ENCODE assay signal across 11 cellular contexts in the genomic region with DNA sequence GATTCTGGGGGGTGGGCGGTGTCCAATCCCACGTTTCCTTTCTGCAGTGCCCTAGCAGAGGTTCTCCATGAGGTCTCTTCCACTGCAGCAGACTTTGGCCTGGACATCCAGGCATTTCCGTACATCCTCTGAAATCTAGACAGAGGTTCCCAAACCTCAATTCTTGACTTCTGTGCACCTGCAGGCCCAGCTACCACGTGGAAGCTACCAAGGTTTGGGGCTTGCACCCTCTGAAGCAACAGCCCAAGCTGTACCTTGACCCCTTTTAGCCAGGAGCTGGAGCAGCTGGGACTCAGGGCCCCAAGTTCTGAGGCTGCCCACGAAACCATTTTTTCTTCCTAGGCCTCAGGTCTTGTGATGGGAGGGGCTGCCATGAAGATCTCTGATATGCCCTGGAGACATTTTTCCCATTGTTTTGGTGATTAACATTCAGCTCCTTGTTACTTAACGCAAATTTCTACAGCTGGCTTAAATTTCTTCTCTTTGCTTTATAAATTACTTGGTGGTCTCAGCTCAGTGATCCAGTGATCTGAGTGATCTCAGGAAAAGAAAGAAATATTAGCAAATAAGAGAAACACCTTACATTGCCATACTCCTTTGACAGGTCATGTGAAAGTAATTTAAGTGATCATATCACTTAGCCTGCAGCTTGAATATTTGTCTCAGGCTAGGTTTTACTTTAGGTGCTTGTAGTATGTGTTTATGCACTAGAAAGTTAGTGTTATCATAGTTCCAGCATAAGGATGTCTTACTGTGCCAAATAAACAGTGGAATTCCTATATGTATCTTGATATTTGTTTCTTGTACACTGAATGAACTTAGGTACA. TPM values are rescaled to one million over a fixed set of nuclear protein-coding genes. Genes with fewer than 3 reads are reported as not detected.
DNase-seq lines count a peak whose midpoint lies in the region; ATAC-seq and TF ChIP-seq lines count a peak whose summit lies in the region.
"Had no signal": no experiment of that assay in that cellular context is flagged by ENCODE, and none has a peak within 500 bp of the region (broad histone marks: within the 10 kb centered on the region; RNA-seq: fewer than 3 reads in every experiment).

No MANE protein-coding gene starts in this region.

- POLR2A ChIA-PET in activated B cell treated with CpG ODN at 0.5 μM for 24 hours (lab: Charles Lee) = interaction anchor here (1.9 kb wide), 1 partner anchor 7 kb away, joined by 15 read pairs; the partner anchor contains the start of gene ZNF106

- H3K36me3 Mint-ChIP-seq in activated B cell treated with CpG ODN at 0.5 μM for 24 hours (ENCODE audit: low read depth) (peaks cover 29% of the 10 kb centered on the region), nephron progenitor cell (ENCODE audit: low read depth) (peaks cover 10% of the 10 kb centered on the region)

- TF ChIP-seq CTCF in activated B cell treated with CpG ODN at 0.5 μM for 24 hours (IDR thresholded peaks at IDR 0.05) = no peak
- TF ChIP-seq CTCF in nephron progenitor cell (IDR thresholded peaks at IDR 0.05) = no peak

- H3K4me1 Mint-ChIP-seq in activated B cell treated with CpG ODN at 0.5 μM for 24 hours (peaks cover 92% of the 10 kb centered on the region), nephron progenitor cell (peaks cover 39% of the 10 kb centered on the region)

- intact Hi-C loops in activated B cell treated with CpG ODN at 0.5 μM for 24 hours (cut with micrococcal nuclease) = loop anchor here (10.0 kb wide), 2 partner anchors 426 to 876 kb away; partner anchors contain the start of genes TTBK2, TUBGCP4 and ZSCAN29

- DNase-seq in ELF-1 (ENCODE audit: low read depth, low spot score) = peak; percentile 22
- DNase-seq in activated B cell treated with CpG ODN at 0.5 μM for 24 hours = no peak
- DNase-seq in nephron progenitor cell = no peak
- no peak for DNase-seq in DMS 273 (lab: John Stamatoyannopoulos, UW; ENCODE audit: unreplicated experiment)
- no peak for DNase-seq in stimulated activated CD4-positive, alpha-beta T cell treated with anti-CD3 and anti-CD28 coated beads, Interleukin-1b, Interleukin-23, amount 100 ng/mL, for 48 hours
- DNase-seq: activated CD4-positive, alpha-beta T cell treated with anti-CD3 and anti-CD28 coated beads, Interleukin-2, amount 50 U/mL, for 1 hour; DMS 273 treated with DMSO at 0.1 percent for 48 hours; NCI-H1417 treated with DMSO at 0.1 percent for 48 hours; occipital lobe; RPMI8226 had no signal

- H3K27me3 Mint-ChIP-seq in activated B cell treated with CpG ODN at 0.5 μM for 24 hours = no peaks in the 10 kb centered on the region
- no peaks in the 10 kb centered on the region for H3K27me3 Mint-ChIP-seq in nephron progenitor cell (ENCODE audit: low read depth, poor library complexity)

- H3K27ac Mint-ChIP-seq in activated B cell treated with CpG ODN at 0.5 μM for 24 hours (peak overlapping the region; percentile 79), nephron progenitor cell (peak overlapping the region; percentile 74)

- ATAC-seq in activated B cell treated with CpG ODN at 0.5 μM for 24 hours (ENCODE audit: low read depth) = no peak
- ATAC-seq in HG03095 (IDR thresholded peaks at IDR 0.05; ENCODE audit: unreplicated experiment) = no peak

- peak overlapping the region; percentile 33 for H3K4me3 Mint-ChIP-seq in activated B cell treated with CpG ODN at 0.5 μM for 24 hours
- peak overlapping the region; percentile 39 for H3K4me3 Mint-ChIP-seq in nephron progenitor cell

- CTCF ChIA-PET in activated B cell treated with CpG ODN at 0.5 μM for 24 hours (lab: Charles Lee) = no interaction called here

- H3K9me3 Mint-ChIP-seq in activated B cell treated with CpG ODN at 0.5 μM for 24 hours = no peaks in the 10 kb centered on the region
- no peaks in the 10 kb centered on the region for H3K9me3 Mint-ChIP-seq in nephron progenitor cell

RNA-seq across cellular contexts. Expression of gene SNAP23, which starts 3.0 kb away (rescaled TPM):
- 111 and 123 TPM in 2 replicates for total RNA-seq in activated B cell treated with CpG ODN at 0.5 μM for 24 hours

RNA-seq across cellular contexts. Expression of gene ZNF106, which starts 7.5 kb away (rescaled TPM):
- total RNA-seq in activated B cell treated with CpG ODN at 0.5 μM for 24 hours = 46.6 and 46.9 TPM in 2 replicates

RNA-seq across cellular contexts. Expression of gene LRRC57, which starts 50.2 kb away (rescaled TPM):
- 16.1 and 21.4 TPM in 2 replicates for total RNA-seq in activated B cell treated with CpG ODN at 0.5 μM for 24 hours

RNA-seq across cellular contexts. Expression of gene HAUS2, which starts 50.2 kb away (rescaled TPM):
- total RNA-seq in activated B cell treated with CpG ODN at 0.5 μM for 24 hours = 18.2 and 20.8 TPM in 2 replicates
